ENCODE assay signal across 11 cellular contexts in the genomic region with DNA sequence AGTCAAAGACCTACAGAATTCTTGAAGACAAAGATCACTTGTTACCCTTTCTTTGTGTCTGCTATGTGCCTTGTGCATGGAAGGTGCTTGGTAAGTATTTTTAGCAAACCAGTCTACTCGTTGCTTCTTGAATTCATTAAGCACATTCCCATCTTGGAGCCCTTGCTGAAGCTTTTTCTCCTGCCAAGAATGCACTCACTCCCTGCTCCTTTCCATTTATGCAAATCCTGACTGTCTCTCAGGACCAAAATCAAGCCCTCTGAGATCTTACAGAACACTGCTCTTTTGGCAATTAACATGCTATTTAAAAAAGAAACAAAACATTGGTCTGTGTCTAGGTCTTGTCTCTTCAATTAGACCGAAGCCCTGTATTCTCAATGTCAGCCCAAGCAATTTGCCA.
DNase-seq lines count a peak whose midpoint lies in the region; ATAC-seq and TF ChIP-seq lines count a peak whose summit lies in the region.
"Had no signal": no experiment of that assay in that cellular context is flagged by ENCODE, and none has a peak within 500 bp of the region (broad histone marks: within the 10 kb centered on the region; RNA-seq: fewer than 3 reads in every experiment).

No MANE protein-coding gene starts in this region.

- no peak for ATAC-seq in HG03135 (IDR thresholded peaks at IDR 0.05; ENCODE audit: unreplicated experiment)

- peaks cover 18% of the 10 kb centered on the region for H4K20me1 ChIP-seq in smooth muscle cell (ENCODE audit: low read depth)

- DNase-seq in GM04503 (ENCODE audit: low read depth): peak; percentile 45
- DNase-seq in amniotic stem cell (lab: John Stamatoyannopoulos, UW): peak; percentile 44
- peak; percentile 69 for DNase-seq in globus pallidus (ENCODE audit: low spot score)
- DNase-seq in smooth muscle cell (lab: John Stamatoyannopoulos, UW; ENCODE audit: unreplicated experiment): no peak
- no peak for DNase-seq in GF-D8 (lab: John Stamatoyannopoulos, UW)
- DNase-seq in NCI-H774 (lab: John Stamatoyannopoulos, UW): no peak
- no peak for DNase-seq in NCI-H524 (lab: John Stamatoyannopoulos, UW)
- DNase-seq: activated CD4-positive, CD25-positive, alpha-beta regulatory T cell treated with anti-CD3 and anti-CD28 coated beads, Interleukin-2, amount 50 U/mL, for 72 hours; activated effector memory CD4-positive, alpha-beta T cell treated with anti-CD3 and anti-CD28 coated beads, Interleukin-2, amount 50 U/mL, for 16 hours; effector memory CD4-positive, alpha-beta T cell had no signal

- peaks cover 40% of the 10 kb centered on the region for H3K4me1 ChIP-seq in smooth muscle cell (ENCODE audit: low read depth)

- no peaks in the 10 kb centered on the region for H3K9me3 ChIP-seq in smooth muscle cell (replicated peaks; ENCODE audit: low read depth)

- 27% methylated on average over 2 of the region's 2 CpGs for WGBS in smooth muscle cell (ENCODE audit: low lambda C conversion rate)

- no peaks in the 10 kb centered on the region for H3K27me3 ChIP-seq in smooth muscle cell (ENCODE audit: low read depth)

- peaks cover 38% of the 10 kb centered on the region for H3F3A ChIP-seq in smooth muscle cell (ENCODE audit: low read depth)

- peak overlapping the region; percentile 57 for H3K4me2 ChIP-seq in smooth muscle cell

- TF ChIP-seq CTCF in smooth muscle cell (IDR thresholded peaks at IDR 0.05; ENCODE audit: borderline replicate concordance, insufficient read depth, poor library complexity, severe bottlenecking): no peak

- no peak overlapping the region for H3K9ac ChIP-seq in smooth muscle cell (ENCODE audit: low read depth)

- no peak overlapping the region for H3K4me3 ChIP-seq in smooth muscle cell

- peak overlapping the region; percentile 74 for H3K27ac ChIP-seq in smooth muscle cell (ENCODE audit: low read depth)

- H3K36me3 ChIP-seq in smooth muscle cell (ENCODE audit: low read depth): no peaks in the 10 kb centered on the region

- no peaks in the 10 kb centered on the region for H3K79me2 ChIP-seq in smooth muscle cell (ENCODE audit: low read depth)

- no peak overlapping the region for H2AFZ ChIP-seq in smooth muscle cell (ENCODE audit: low read depth)

Comparison
In these comparisons a context has a peak if more than half of its experiments do, and no peak if none do; other contexts are left out.
1. DNase-seq: peak in GM04503 (single experiment), amniotic stem cell (single experiment) and globus pallidus (single experiment); none in smooth muscle cell (single experiment), GF-D8 (single experiment), NCI-H774 (single experiment) and NCI-H524 (0 of 2).